8 cellular contexts compared by ENCODE assay signal in the genomic region with DNA sequence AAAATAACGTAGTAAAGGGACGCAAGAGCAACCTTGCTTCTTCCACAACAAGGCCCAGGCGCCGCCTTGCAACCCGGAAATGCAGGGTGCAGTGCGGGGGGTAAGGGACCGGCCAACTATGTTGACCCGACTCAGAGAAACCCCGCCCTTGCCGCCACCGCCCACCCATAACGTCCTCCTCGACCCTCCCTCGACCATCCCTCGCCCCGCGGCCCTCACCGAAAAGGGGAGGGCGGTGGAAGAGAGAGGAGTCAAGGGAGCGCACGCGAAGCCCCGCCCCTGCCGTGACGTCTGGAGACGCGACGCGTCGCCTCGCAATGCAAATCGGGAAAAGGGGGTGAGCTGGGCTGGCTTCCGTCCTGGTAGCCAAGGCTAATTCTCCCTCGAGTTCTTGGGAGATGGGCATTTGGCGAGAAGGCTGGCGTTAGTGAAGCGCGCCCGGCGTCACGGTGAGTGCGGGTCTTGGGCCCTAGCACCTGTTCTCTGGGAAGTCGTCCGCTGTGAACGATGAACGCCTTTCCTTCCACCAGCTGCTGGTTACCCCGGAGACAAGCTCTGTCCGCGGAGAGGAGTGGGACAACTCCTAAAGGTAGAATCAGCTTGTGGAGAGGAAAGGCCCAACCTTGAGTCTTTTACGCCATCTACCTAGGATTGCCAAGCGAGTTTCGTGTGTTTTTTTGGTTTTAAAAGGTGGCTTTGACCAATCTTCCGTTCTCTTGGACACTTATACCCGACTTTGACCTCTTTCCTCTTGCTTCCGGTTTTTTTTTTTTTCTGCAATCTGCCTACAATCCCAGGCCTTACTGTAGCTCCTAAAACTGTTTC. TPM values are rescaled to one million over a fixed set of nuclear protein-coding genes. Genes with fewer than 3 reads are reported as not detected.
DNase-seq lines count a peak whose midpoint lies in the region; ATAC-seq and TF ChIP-seq lines count a peak whose summit lies in the region.

A gene (plus strand): TSS at position 340 of the 825 bp plus-strand sequence. CDS start 14,669 bp downstream, outside the sequence.

- TF ChIP-seq CTCF in epithelial cell of esophagus (IDR thresholded peaks at IDR 0.05; ENCODE audit: insufficient read depth, low read depth, low read length, missing control alignments) = no peak

- peaks cover 30% of the 10 kb centered on the region for H3K4me1 ChIP-seq in mononuclear cell (ENCODE audit: insufficient read depth, low read length)

- H3K4me3 ChIP-seq in epithelial cell of esophagus (ENCODE audit: low read length) (peak within 1 kb of the TSS; percentile 99), mononuclear cell (ENCODE audit: low read length) (peak within 1 kb of the TSS; percentile 99)

- H3K36me3 Mint-ChIP-seq in IgD-negative memory B cell = peaks cover 1% of the 10 kb centered on the region

- DNase-seq in DMS 273 treated with DMSO at 0.1 percent for 48 hours (lab: John Stamatoyannopoulos, UW) (peak; percentile 86), OCI-M2 (lab: John Stamatoyannopoulos, UW; ENCODE audit: unreplicated experiment) (peak; percentile 86), activated T-cell treated with anti-CD3 and anti-CD28 coated beads for 4 hours (peak; percentile 87), epithelial cell of esophagus (ENCODE audit: low read depth) (peak; percentile 96)
- DNase-seq in stimulated activated CD8-positive, alpha-beta memory T cell treated with anti-CD3 and anti-CD28 coated beads, Interleukin-4, amount 100 ng/mL, for 1 hour (ENCODE audit: low read depth in 2 of 2, low spot score in 1 of 2) = peak; percentile 82 to 84

- ATAC-seq in GM21529 (IDR thresholded peaks at IDR 0.05; ENCODE audit: unreplicated experiment) = peak; percentile 93

- peak within 1 kb of the TSS; percentile 97 to 99 (median 98) for H3K4me3 Mint-ChIP-seq in IgD-negative memory B cell

- peaks cover 14 to 19% (median 17%) of the 10 kb centered on the region in 3 donors for H3K4me1 Mint-ChIP-seq in IgD-negative memory B cell

- H3K9me3 Mint-ChIP-seq in IgD-negative memory B cell = no peaks in the 10 kb centered on the region

- peak within 1 kb of the TSS; percentile 96 to 97 (median 96) for H3K27ac Mint-ChIP-seq in IgD-negative memory B cell

- no peaks in the 10 kb centered on the region for H3K27me3 ChIP-seq in mononuclear cell (ENCODE audit: insufficient read depth, low read length)

- H3K27me3 Mint-ChIP-seq in IgD-negative memory B cell = no peaks in the 10 kb centered on the region

- no peaks in the 10 kb centered on the region for H3K9me3 ChIP-seq in mononuclear cell (ENCODE audit: low read depth, low read length)

RNA-seq across cellular contexts. Expression of the gene that starts here (rescaled TPM):
- 60.9 TPM for polyA plus RNA-seq in IgD-negative memory B cell
- total RNA-seq in mononuclear cell = 73.7 TPM

Comparison
In these comparisons a context has a peak if more than half of its experiments do, and no peak if none do; other contexts are left out.
1. Peak in every context shown above with its lines: DNase-seq, ATAC-seq and H3K4me3 ChIP-seq.